In the genomic region with DNA sequence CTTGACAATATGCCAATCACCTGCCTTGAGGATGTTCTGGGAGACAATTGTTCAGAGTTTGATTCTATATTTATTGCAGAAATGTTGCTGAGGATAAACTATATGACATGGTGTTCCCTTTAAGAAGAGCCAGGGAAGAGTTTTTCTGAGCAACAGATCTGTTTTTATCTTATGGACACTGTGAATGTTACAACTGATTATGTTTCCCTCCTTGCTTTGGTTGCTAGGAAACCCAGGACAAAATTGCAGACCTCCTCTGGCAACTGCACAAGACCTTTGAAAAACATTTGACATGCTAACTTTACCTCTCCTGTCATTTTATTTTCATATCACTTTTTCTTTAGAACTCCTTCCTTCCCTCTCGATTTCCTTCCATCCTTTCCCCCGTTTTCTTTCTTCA, we compare ENCODE assay signal across 27 cellular contexts. TPM values are rescaled to one million over a fixed set of nuclear protein-coding genes. Genes with fewer than 3 reads are reported as not detected.
"Had no signal": no experiment of that assay in that cellular context is flagged by ENCODE, and none has a peak within 500 bp of the region (broad histone marks: within the 10 kb centered on the region; RNA-seq: fewer than 3 reads in every experiment).

No MANE protein-coding gene starts in this region.

- H3K4me3 ChIP-seq: dorsolateral prefrontal cortex, gastroesophageal sphincter, hepatocyte, right lobe of liver, skin epidermis, thoracic aorta, upper lobe of left lung, vagina had no signal

- H3K9me3 ChIP-seq: right lobe of liver, thoracic aorta, vagina had no signal

- H3K27me3 ChIP-seq: right lobe of liver, upper lobe of left lung, vagina had no signal

- ATAC-seq: activated T-cell treated with anti-CD3 and anti-CD28 coated beads, Interleukin-2, amount 50 U/mL, for 4 hours; activated T-helper 17 cell treated with anti-CD3 and anti-CD28 coated beads, Interleukin-2, amount 50 U/mL, for 72 hours; gastroesophageal sphincter; stimulated activated naive CD8-positive, alpha-beta T cell treated with anti-CD3 and anti-CD28 coated beads, Interleukin-15, Interleukin-2, amounts not matched to agents 100 U/mL and 50 U/mL, for 24 hours; T-helper 17 cell; WTC11 had no signal

- H3K4me1 ChIP-seq: gastroesophageal sphincter, parathyroid adenoma, right lobe of liver, vagina had no signal

- H3K27ac ChIP-seq: dorsolateral prefrontal cortex, gastroesophageal sphincter, hepatocyte, parathyroid adenoma, right lobe of liver, skin epidermis, thoracic aorta, upper lobe of left lung, vagina had no signal

- DNase-seq: activated CD4-positive, alpha-beta memory T cell treated with anti-CD3 and anti-CD28 coated beads, Interleukin-2, amount 10 ng/mL, durations not matched to agents 7 days and 5 days; activated CD4-positive, alpha-beta T cell treated with anti-CD3 and anti-CD28 coated beads for 1 hour; activated CD4-positive, alpha-beta T cell treated with anti-CD3 and anti-CD28 coated beads, Interleukin-2, amount 10 ng/mL, durations not matched to agents 7 days and 5 days; activated gamma-delta T cell treated with Interleukin-2 at 50 U/mL for 16 hours; activated naive CD4-positive, alpha-beta T cell treated with anti-CD3 and anti-CD28 coated beads, Interleukin-2, amount 50 U/mL, for 16 hours; activated T-cell treated with anti-CD3 and anti-CD28 coated beads, Interleukin-2, amount 50 U/mL, for 4 hours; dorsolateral prefrontal cortex; effector memory CD4-positive, alpha-beta T cell; islet precursor cell; left cardiac atrium; naive thymus-derived CD4-positive, alpha-beta T cell; right lobe of liver; stimulated activated CD4-positive, alpha-beta T cell treated with anti-CD3 and anti-CD28 coated beads, Interleukin-12 subunit alpha, Interleukin-12 subunit beta, amount 100 ng/mL, for 4 hours; stimulated activated CD4-positive, alpha-beta T cell treated with anti-CD3 and anti-CD28 coated beads, Interleukin-4, amount 100 ng/mL, for 1 hour; stimulated activated naive CD8-positive, alpha-beta T cell treated with anti-CD3 and anti-CD28 coated beads, Interleukin-15, Interleukin-2, amounts not matched to agents 100 U/mL and 50 U/mL, for 24 hours; T-helper 17 cell; T1000; upper lobe of left lung had no signal

RNA-seq across cellular contexts. Expression of a gene that starts 8.2 kb away (rescaled TPM):
- total RNA-seq: mesothelial cell of epicardium had no signal
